ENCODE assay signal across 1 cellular context in the genomic region with DNA sequence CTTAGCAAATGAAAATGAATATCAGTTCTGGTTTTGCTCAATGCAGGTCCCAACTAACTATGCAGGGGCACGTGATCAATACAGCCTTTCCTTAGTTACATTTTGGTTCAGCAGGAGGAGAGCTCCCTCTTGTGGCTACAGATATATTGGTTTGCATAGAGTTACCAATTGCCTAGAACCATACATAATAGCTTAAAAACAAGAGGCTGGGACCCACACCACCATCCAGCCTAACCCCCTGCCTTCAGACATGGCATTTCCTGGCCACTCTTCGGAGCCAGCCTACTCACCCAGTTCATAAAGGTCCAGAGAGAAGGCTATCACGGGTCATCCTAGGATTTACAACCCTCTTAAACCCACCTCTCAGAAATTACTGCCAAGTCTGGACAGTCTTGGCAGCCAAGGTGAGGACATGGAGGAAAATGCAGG.
TF ChIP-seq lines count a peak whose summit lies in the region.

No MANE protein-coding gene starts in this region.

TF ChIP-seq in HepG2, 621 proteins besides CTCF, POLR2A, EP300 and RAD21 (continued from another document and continues in another):
- TF ChIP-seq, protein P1, sequence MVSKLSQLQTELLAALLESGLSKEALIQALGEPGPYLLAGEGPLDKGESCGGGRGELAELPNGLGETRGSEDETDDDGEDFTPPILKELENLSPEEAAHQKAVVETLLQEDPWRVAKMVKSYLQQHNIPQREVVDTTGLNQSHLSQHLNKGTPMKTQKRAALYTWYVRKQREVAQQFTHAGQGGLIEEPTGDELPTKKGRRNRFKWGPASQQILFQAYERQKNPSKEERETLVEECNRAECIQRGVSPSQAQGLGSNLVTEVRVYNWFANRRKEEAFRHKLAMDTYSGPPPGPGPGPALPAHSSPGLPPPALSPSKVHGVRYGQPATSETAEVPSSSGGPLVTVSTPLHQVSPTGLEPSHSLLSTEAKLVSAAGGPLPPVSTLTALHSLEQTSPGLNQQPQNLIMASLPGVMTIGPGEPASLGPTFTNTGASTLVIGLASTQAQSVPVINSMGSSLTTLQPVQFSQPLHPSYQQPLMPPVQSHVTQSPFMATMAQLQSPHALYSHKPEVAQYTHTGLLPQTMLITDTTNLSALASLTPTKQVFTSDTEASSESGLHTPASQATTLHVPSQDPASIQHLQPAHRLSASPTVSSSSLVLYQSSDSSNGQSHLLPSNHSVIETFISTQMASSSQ (IDR thresholded peaks at IDR 0.05; ENCODE audit: low read depth): no peak
- TF ChIP-seq, protein P1 (CRISPR knock-in tag; IDR thresholded peaks at IDR 0.05; ENCODE audit: borderline replicate concordance): no peak
- TF ChIP-seq, protein P2, sequence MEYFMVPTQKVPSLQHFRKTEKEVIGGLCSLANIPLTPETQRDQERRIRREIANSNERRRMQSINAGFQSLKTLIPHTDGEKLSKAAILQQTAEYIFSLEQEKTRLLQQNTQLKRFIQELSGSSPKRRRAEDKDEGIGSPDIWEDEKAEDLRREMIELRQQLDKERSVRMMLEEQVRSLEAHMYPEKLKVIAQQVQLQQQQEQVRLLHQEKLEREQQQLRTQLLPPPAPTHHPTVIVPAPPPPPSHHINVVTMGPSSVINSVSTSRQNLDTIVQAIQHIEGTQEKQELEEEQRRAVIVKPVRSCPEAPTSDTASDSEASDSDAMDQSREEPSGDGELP (IDR thresholded peaks at IDR 0.05; ENCODE audit: borderline replicate concordance, low read depth): no peak
- TF ChIP-seq ZNF775 (CRISPR knock-in tag; IDR thresholded peaks at IDR 0.05; ENCODE audit: borderline replicate concordance) (no peak), ZNF230 (CRISPR knock-in tag; IDR thresholded peaks at IDR 0.05) (no peak), HCFC1 (IDR thresholded peaks at IDR 0.05; ENCODE audit: low read depth, low read length) (peak; percentile 16; the same call in 1 of the 2 replicates), ZNF598 (CRISPR knock-in tag; IDR thresholded peaks at IDR 0.05; ENCODE audit: borderline replicate concordance) (no peak), MTF1 (CRISPR knock-in tag; IDR thresholded peaks at IDR 0.05) (no peak), ZNF83 (CRISPR knock-in tag; IDR thresholded peaks at IDR 0.05; ENCODE audit: borderline replicate concordance) (no peak), ZNF136 (CRISPR knock-in tag; IDR thresholded peaks at IDR 0.05; ENCODE audit: low read depth) (no peak), TCF7L2 (IDR thresholded peaks at IDR 0.05; ENCODE audit: low read depth, low read length) (no peak), HIVEP1 (CRISPR knock-in tag; IDR thresholded peaks at IDR 0.05) (no peak), SNAPC2 (CRISPR knock-in tag; IDR thresholded peaks at IDR 0.05) (no peak), REL (CRISPR knock-in tag; conservative IDR thresholded peaks at IDR 0.05) (no peak), ZNF383 (CRISPR knock-in tag; IDR thresholded peaks at IDR 0.05; ENCODE audit: borderline replicate concordance) (no peak), ZNF788 (CRISPR knock-in tag; IDR thresholded peaks at IDR 0.05; ENCODE audit: borderline replicate concordance) (no peak), KLF15 (CRISPR knock-in tag; IDR thresholded peaks at IDR 0.05; ENCODE audit: borderline replicate concordance) (no peak), ZNF274 (CRISPR knock-in tag; IDR thresholded peaks at IDR 0.05) (no peak), ZNF17 (CRISPR knock-in tag; IDR thresholded peaks at IDR 0.05) (no peak), ZNF780A (CRISPR knock-in tag; IDR thresholded peaks at IDR 0.05) (no peak), ZNF333 (CRISPR knock-in tag; IDR thresholded peaks at IDR 0.05; ENCODE audit: borderline replicate concordance) (no peak), ZNF225 (CRISPR knock-in tag; IDR thresholded peaks at IDR 0.05) (no peak), KLF6 (CRISPR knock-in tag; IDR thresholded peaks at IDR 0.05) (no peak), CREM (IDR thresholded peaks at IDR 0.05) (no peak), CREM (CRISPR knock-in tag; IDR thresholded peaks at IDR 0.05) (no peak), XBP1 (CRISPR knock-in tag; IDR thresholded peaks at IDR 0.05) (no peak), TCF7 (IDR thresholded peaks at IDR 0.05; ENCODE audit: low read depth) (no peak), ZNF432 (CRISPR knock-in tag; IDR thresholded peaks at IDR 0.05; ENCODE audit: borderline replicate concordance) (no peak)
- TF ChIP-seq, protein P3, sequence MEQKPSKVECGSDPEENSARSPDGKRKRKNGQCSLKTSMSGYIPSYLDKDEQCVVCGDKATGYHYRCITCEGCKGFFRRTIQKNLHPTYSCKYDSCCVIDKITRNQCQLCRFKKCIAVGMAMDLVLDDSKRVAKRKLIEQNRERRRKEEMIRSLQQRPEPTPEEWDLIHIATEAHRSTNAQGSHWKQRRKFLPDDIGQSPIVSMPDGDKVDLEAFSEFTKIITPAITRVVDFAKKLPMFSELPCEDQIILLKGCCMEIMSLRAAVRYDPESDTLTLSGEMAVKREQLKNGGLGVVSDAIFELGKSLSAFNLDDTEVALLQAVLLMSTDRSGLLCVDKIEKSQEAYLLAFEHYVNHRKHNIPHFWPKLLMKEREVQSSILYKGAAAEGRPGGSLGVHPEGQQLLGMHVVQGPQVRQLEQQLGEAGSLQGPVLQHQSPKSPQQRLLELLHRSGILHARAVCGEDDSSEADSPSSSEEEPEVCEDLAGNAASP (CRISPR knock-in tag; IDR thresholded peaks at IDR 0.05; ENCODE audit: borderline replicate concordance): no peak
- TF ChIP-seq, protein P4, sequence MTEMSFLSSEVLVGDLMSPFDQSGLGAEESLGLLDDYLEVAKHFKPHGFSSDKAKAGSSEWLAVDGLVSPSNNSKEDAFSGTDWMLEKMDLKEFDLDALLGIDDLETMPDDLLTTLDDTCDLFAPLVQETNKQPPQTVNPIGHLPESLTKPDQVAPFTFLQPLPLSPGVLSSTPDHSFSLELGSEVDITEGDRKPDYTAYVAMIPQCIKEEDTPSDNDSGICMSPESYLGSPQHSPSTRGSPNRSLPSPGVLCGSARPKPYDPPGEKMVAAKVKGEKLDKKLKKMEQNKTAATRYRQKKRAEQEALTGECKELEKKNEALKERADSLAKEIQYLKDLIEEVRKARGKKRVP (CRISPR knock-in tag; IDR thresholded peaks at IDR 0.05): no peak
- TF ChIP-seq, protein P5, sequence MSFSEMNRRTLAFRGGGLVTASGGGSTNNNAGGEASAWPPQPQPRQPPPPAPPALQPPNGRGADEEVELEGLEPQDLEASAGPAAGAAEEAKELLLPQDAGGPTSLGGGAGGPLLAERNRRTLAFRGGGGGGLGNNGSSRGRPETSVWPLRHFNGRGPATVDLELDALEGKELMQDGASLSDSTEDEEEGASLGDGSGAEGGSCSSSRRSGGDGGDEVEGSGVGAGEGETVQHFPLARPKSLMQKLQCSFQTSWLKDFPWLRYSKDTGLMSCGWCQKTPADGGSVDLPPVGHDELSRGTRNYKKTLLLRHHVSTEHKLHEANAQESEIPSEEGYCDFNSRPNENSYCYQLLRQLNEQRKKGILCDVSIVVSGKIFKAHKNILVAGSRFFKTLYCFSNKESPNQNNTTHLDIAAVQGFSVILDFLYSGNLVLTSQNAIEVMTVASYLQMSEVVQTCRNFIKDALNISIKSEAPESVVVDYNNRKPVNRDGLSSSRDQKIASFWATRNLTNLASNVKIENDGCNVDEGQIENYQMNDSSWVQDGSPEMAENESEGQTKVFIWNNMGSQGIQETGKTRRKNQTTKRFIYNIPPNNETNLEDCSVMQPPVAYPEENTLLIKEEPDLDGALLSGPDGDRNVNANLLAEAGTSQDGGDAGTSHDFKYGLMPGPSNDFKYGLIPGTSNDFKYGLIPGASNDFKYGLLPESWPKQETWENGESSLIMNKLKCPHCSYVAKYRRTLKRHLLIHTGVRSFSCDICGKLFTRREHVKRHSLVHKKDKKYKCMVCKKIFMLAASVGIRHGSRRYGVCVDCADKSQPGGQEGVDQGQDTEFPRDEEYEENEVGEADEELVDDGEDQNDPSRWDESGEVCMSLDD (CRISPR knock-in tag; IDR thresholded peaks at IDR 0.05; ENCODE audit: borderline replicate concordance): no peak
- TF ChIP-seq, protein P6, sequence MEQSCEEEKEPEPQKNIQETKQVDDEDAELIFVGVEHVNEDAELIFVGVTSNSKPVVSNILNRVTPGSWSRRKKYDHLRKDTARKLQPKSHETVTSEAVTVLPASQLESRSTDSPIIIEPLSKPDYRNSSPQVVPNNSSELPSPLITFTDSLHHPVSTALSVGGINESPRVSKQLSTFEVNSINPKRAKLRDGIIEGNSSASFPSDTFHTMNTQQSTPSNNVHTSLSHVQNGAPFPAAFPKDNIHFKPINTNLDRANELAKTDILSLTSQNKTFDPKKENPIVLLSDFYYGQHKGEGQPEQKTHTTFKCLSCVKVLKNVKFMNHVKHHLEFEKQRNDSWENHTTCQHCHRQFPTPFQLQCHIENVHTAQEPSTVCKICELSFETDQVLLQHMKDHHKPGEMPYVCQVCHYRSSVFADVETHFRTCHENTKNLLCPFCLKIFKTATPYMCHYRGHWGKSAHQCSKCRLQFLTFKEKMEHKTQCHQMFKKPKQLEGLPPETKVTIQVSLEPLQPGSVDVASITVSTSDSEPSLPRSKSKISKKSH (CRISPR knock-in tag; IDR thresholded peaks at IDR 0.05; ENCODE audit: borderline replicate concordance): no peak
- TF ChIP-seq, protein P7, sequence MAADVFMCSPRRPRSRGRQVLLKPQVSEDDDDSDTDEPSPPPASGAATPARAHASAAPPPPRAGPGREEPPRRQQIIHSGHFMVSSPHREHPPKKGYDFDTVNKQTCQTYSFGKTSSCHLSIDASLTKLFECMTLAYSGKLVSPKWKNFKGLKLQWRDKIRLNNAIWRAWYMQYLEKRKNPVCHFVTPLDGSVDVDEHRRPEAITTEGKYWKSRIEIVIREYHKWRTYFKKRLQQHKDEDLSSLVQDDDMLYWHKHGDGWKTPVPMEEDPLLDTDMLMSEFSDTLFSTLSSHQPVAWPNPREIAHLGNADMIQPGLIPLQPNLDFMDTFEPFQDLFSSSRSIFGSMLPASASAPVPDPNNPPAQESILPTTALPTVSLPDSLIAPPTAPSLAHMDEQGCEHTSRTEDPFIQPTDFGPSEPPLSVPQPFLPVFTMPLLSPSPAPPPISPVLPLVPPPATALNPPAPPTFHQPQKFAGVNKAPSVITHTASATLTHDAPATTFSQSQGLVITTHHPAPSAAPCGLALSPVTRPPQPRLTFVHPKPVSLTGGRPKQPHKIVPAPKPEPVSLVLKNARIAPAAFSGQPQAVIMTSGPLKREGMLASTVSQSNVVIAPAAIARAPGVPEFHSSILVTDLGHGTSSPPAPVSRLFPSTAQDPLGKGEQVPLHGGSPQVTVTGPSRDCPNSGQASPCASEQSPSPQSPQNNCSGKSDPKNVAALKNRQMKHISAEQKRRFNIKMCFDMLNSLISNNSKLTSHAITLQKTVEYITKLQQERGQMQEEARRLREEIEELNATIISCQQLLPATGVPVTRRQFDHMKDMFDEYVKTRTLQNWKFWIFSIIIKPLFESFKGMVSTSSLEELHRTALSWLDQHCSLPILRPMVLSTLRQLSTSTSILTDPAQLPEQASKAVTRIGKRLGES (CRISPR knock-in tag; IDR thresholded peaks at IDR 0.05; ENCODE audit: borderline replicate concordance): no peak
- TF ChIP-seq, protein P8, sequence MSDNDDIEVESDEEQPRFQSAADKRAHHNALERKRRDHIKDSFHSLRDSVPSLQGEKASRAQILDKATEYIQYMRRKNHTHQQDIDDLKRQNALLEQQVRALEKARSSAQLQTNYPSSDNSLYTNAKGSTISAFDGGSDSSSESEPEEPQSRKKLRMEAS (IDR thresholded peaks at IDR 0.05): no peak
- TF ChIP-seq, protein P9, sequence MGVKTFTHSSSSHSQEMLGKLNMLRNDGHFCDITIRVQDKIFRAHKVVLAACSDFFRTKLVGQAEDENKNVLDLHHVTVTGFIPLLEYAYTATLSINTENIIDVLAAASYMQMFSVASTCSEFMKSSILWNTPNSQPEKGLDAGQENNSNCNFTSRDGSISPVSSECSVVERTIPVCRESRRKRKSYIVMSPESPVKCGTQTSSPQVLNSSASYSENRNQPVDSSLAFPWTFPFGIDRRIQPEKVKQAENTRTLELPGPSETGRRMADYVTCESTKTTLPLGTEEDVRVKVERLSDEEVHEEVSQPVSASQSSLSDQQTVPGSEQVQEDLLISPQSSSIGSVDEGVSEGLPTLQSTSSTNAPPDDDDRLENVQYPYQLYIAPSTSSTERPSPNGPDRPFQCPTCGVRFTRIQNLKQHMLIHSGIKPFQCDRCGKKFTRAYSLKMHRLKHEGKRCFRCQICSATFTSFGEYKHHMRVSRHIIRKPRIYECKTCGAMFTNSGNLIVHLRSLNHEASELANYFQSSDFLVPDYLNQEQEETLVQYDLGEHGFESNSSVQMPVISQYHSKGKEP (CRISPR knock-in tag; IDR thresholded peaks at IDR 0.05): no peak
- TF ChIP-seq, protein P10, sequence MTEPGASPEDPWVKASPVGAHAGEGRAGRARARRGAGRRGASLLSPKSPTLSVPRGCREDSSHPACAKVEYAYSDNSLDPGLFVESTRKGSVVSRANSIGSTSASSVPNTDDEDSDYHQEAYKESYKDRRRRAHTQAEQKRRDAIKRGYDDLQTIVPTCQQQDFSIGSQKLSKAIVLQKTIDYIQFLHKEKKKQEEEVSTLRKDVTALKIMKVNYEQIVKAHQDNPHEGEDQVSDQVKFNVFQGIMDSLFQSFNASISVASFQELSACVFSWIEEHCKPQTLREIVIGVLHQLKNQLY (CRISPR knock-in tag; IDR thresholded peaks at IDR 0.05): 0 out of 2 replicates have a peak, but pooled peaks have one; percentile 17
- TF ChIP-seq, protein P11, sequence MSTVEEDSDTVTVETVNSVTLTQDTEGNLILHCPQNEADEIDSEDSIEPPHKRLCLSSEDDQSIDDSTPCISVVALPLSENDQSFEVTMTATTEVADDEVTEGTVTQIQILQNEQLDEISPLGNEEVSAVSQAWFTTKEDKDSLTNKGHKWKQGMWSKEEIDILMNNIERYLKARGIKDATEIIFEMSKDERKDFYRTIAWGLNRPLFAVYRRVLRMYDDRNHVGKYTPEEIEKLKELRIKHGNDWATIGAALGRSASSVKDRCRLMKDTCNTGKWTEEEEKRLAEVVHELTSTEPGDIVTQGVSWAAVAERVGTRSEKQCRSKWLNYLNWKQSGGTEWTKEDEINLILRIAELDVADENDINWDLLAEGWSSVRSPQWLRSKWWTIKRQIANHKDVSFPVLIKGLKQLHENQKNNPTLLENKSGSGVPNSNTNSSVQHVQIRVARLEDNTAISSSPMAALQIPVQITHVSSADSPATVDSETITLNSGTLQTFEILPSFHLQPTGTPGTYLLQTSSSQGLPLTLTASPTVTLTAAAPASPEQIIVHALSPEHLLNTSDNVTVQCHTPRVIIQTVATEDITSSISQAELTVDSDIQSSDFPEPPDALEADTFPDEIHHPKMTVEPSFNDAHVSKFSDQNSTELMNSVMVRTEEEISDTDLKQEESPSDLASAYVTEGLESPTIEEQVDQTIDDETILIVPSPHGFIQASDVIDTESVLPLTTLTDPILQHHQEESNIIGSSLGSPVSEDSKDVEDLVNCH (CRISPR knock-in tag; IDR thresholded peaks at IDR 0.05): no peak
